In the genomic region with DNA sequence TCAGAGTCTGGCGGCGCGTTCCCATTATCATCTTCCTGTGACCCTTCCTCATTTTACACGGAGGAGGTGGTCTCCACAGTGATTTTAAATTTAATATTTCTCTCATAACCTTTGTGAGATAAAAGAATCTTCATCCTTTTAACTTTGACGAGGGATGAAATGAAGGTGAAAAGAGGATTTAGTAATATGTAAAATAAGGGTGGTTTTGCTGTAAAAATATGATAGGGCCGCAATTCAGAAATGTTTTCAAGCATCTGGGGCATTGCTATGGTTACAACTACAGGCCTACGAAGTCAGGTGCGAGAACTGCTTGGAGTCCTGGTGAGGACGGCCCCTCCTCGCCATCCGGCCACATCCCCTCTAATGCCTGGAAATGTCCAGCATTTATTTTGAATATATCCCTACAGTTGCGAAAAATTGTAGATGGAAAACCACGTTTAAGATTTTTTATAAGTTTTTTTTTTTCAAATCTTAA, we compare ENCODE assay signal across 8 cellular contexts. TPM values are rescaled to one million over a fixed set of nuclear protein-coding genes. Genes with fewer than 3 reads are reported as not detected.
A peak's percentile ranks its signal among the peaks of the same experiment; 100 is the strongest.
DNase-seq lines count a peak whose midpoint lies in the region; ATAC-seq and TF ChIP-seq lines count a peak whose summit lies in the region.

No MANE protein-coding gene starts in this region.

- TF ChIP-seq CTCF in chondrocyte (IDR thresholded peaks at IDR 0.05) (peak; percentile 37), mesothelial cell of epicardium (IDR thresholded peaks at IDR 0.05; ENCODE audit: unreplicated experiment) (no peak)

- no peaks in the 10 kb centered on the region for H3K9me3 ChIP-seq in aorta (ENCODE audit: control insufficient read depth, low read length)

- 20% methylated on average over 13 of the region's 13 CpGs for WGBS in aorta, 2 donors

- H3K27ac Mint-ChIP-seq in chondrocyte (ENCODE audit: unreplicated experiment) (peak overlapping the region; percentile 96), mesothelial cell of epicardium (peak overlapping the region; percentile 98)

- H3K27me3 ChIP-seq in aorta (ENCODE audit: control insufficient read depth in 1 of 2, insufficient read depth in 2 of 2, low read length in 1 of 2) = no peaks in the 10 kb centered on the region

- H3K4me3 Mint-ChIP-seq in chondrocyte (ENCODE audit: unreplicated experiment) (peak overlapping the region; percentile 93), mesothelial cell of epicardium (peak overlapping the region; percentile 98)

- no peaks in the 10 kb centered on the region for H3K36me3 Mint-ChIP-seq in chondrocyte (ENCODE audit: low read depth)
- H3K36me3 Mint-ChIP-seq in mesothelial cell of epicardium = peaks cover 6% of the 10 kb centered on the region

- no peak for ATAC-seq in aorta (ENCODE audit: low FRiP score)
- no peak for ATAC-seq in HG03342 (IDR thresholded peaks at IDR 0.05; ENCODE audit: unreplicated experiment)
- ATAC-seq in HG02885 (IDR thresholded peaks at IDR 0.05; ENCODE audit: poor library complexity, unreplicated experiment) = no peak
- ATAC-seq in HG03442 (IDR thresholded peaks at IDR 0.05; ENCODE audit: unreplicated experiment) = no peak

- H3K27me3 Mint-ChIP-seq in chondrocyte (ENCODE audit: low read depth) (no peaks in the 10 kb centered on the region), mesothelial cell of epicardium (ENCODE audit: low read depth) (no peaks in the 10 kb centered on the region)

- no peaks in the 10 kb centered on the region for H3K36me3 ChIP-seq in aorta (ENCODE audit: control insufficient read depth in 1 of 2, insufficient read depth in 2 of 2, low read length in 1 of 2)

- H3K4me1 ChIP-seq in aorta (ENCODE audit: control insufficient read depth in 1 of 2, insufficient read depth in 2 of 2, low read length in 2 of 2) = peaks cover 0 to 1% of the 10 kb centered on the region in 2 donors

- DNase-seq in DMS114 treated with DMSO at 0.1 percent for 48 hours (lab: John Stamatoyannopoulos, UW; ENCODE audit: unreplicated experiment) = peak; percentile 54
- DNase-seq in NCI-H146 treated with DMSO at 0.1 percent for 48 hours (lab: John Stamatoyannopoulos, UW; ENCODE audit: unreplicated experiment) = peak; percentile 76
- DNase-seq in chondrocyte (ENCODE audit: low spot score) = no peak
- no peak for DNase-seq in mesothelial cell of epicardium (ENCODE audit: low spot score in 2 of 2, unreplicated experiment in 2 of 2)
- DNase-seq in aorta = no peak

- peak overlapping the region in 1 of 2 donors; percentile 58 for H3K27ac ChIP-seq in aorta (ENCODE audit: low read depth in 1 of 2, low read length in 2 of 2)

- H3K4me1 Mint-ChIP-seq in chondrocyte (ENCODE audit: low read depth) = peaks cover 31% of the 10 kb centered on the region
- peaks cover 18% of the 10 kb centered on the region for H3K4me1 Mint-ChIP-seq in mesothelial cell of epicardium

- no peaks in the 10 kb centered on the region for H3K9me3 Mint-ChIP-seq in chondrocyte (ENCODE audit: low read depth)
- peaks cover 4% of the 10 kb centered on the region for H3K9me3 Mint-ChIP-seq in mesothelial cell of epicardium

- peak overlapping the region; percentile 30 to 61 for H3K4me3 ChIP-seq in aorta (ENCODE audit: low read length in 2 of 2)

- intact Hi-C loops in aorta (cut with DNase I) = loop anchor here in 1 of 2 donors (5.0 kb wide), 1 partner anchor 50 kb away; no protein-coding TSS in a partner anchor

RNA-seq across cellular contexts. Expression of a gene that starts 0.4 kb away (rescaled TPM):
- 10.9 to 12.5 TPM (median 11.8 TPM) in 3 replicates for total RNA-seq in chondrocyte
- 23.7 to 27.7 TPM (median 24.7 TPM) in 3 replicates for total RNA-seq in mesothelial cell of epicardium
- 10 to 100 TPM; 17.1 to 22.5 TPM for total RNA-seq in aorta
- polyA plus RNA-seq in aorta = 1 to 10 TPM; 3.6 to 5.2 TPM

RNA-seq across cellular contexts. Expression of a gene that starts 53.4 kb away (rescaled TPM):
- total RNA-seq in chondrocyte (23.9 to 40.5 TPM (median 26.5 TPM) in 3 replicates), mesothelial cell of epicardium (22.9 to 26.7 TPM (median 24.2 TPM) in 3 replicates), aorta (10 to 100 TPM; 15.0 to 26.3 TPM)
- polyA plus RNA-seq in aorta = 1 to 10 TPM; 2.8 to 8.7 TPM

RNA-seq across cellular contexts. Expression of a gene that starts 58.8 kb away (rescaled TPM):
- total RNA-seq in chondrocyte (not detected in 3 replicates), mesothelial cell of epicardium (0.11 TPM in 1 of 3 replicates, not detected in the others), aorta (1 to 10 TPM; 4.7 to 6.7 TPM)
- under 1 TPM; 0.50 to 0.59 TPM for polyA plus RNA-seq in aorta

Comparison
In these comparisons a context has a peak if more than half of its experiments do, and no peak if none do; other contexts are left out.
1. DNase-seq: peak in DMS114 treated with DMSO at 0.1 percent for 48 hours (single experiment) and NCI-H146 treated with DMSO at 0.1 percent for 48 hours (single experiment); none in chondrocyte (single experiment), mesothelial cell of epicardium (0 of 2) and aorta (0 of 2).